Comparison of ENCODE assay signal across 18 cellular contexts in genomic region chr22:44272330-44272729, GRCh38. TPM values are rescaled to one million over a fixed set of nuclear protein-coding genes. Genes with fewer than 3 reads are reported as not detected.
"Had no signal": no experiment of that assay in that cellular context is flagged by ENCODE, and none has a peak within 500 bp of the region (broad histone marks: within the 10 kb centered on the region; RNA-seq: fewer than 3 reads in every experiment).

No MANE protein-coding gene starts in this region.

- H3K27me3 ChIP-seq: esophagus muscularis mucosa, right lobe of liver had no signal

- H3K36me3 ChIP-seq: left lung, right lobe of liver, WERI-Rb-1 had no signal

- H3K27ac ChIP-seq: coronary artery, esophagus muscularis mucosa, left lung, right lobe of liver, WERI-Rb-1 had no signal

- DNase-seq: activated CD4-positive, alpha-beta T cell treated with anti-CD3 and anti-CD28 coated beads for 1 hour; activated CD8-positive, alpha-beta memory T cell treated with anti-CD3 and anti-CD28 coated beads for 24 hours; activated CD8-positive, alpha-beta memory T cell treated with anti-CD3 and anti-CD28 coated beads, Interleukin-2, amount 50 U/mL, for 48 hours; activated effector memory CD4-positive, alpha-beta T cell treated with Interleukin-2 at 50 U/mL for 16 hours; activated naive CD4-positive, alpha-beta T cell treated with anti-CD3 and anti-CD28 coated beads, Interleukin-2, amount 10 ng/mL, durations not matched to agents 7 days and 5 days; activated naive CD8-positive, alpha-beta T cell treated with anti-CD3 and anti-CD28 coated beads, Interleukin-2, amount 50 U/mL, for 24 hours; activated T-cell treated with anti-CD3 and anti-CD28 coated beads, Interleukin-2, amount 50 U/mL, for 48 hours; effector CD4-positive, alpha-beta T cell; islet precursor cell; stimulated activated CD4-positive, alpha-beta T cell treated with anti-CD3 and anti-CD28 coated beads, Interleukin-4, amount 100 ng/mL, for 4 hours; T-helper 17 cell; WERI-Rb-1 had no signal

- H3K4me1 ChIP-seq: left lung, right lobe of liver had no signal

- H3K9me3 ChIP-seq: esophagus muscularis mucosa, left lung, right lobe of liver had no signal

- H3K4me3 ChIP-seq: coronary artery, esophagus muscularis mucosa, left lung, right lobe of liver had no signal

- ATAC-seq: activated naive CD8-positive, alpha-beta T cell treated with anti-CD3 and anti-CD28 coated beads, Interleukin-2, amount 50 U/mL, for 24 hours; left lung; right lobe of liver; stimulated activated memory B cell treated with anti-CD40 and anti-IgM and Interleukin-4, amounts not matched to agents 10 μg/mL and 1 μg/mL and 100 μg/mL, for 72 hours; T-helper 17 cell had no signal

RNA-seq across cellular contexts. Expression of gene SHISAL1, which starts 40.4 kb away (rescaled TPM):
- total RNA-seq: mononuclear cell, T-helper 17 cell had no signal
